Comparison of ENCODE assay signal across 38 cellular contexts in the genomic region with DNA sequence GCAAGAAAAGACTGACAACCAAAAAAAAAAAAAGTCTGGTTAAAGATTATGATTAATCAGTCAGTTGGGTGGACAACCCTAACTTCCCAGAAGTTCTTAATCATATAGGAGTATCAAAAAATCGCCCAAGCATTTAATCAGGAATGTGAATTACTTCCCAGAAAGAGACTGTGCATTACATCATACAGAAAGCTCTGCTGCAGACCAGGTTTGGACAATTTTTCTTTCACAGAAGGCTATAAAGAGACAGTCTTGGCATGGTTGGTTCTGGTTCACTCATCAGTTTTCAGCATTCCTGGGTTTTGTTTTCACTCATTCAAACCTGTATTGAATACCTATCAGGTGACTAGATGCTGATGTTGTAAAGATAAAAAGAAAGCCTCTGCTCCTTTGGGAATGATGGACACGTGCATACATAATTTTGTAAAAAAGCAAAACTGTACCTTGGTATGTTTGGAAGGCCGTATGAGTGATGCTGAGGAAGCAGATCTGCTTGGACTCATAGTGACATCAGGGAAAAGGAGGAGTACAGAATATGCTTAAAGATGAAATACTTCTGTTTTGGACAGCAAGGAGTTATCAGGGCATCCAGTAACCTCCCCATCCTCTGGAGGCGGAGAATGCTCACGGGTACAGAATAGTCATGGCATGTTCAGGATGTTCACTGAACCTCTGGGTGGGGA.
DNase-seq lines count a peak whose midpoint lies in the region; ATAC-seq, FAIRE-seq and TF ChIP-seq lines count a peak whose summit lies in the region.
"Had no signal": no experiment of that assay in that cellular context is flagged by ENCODE, and none has a peak within 500 bp of the region (broad histone marks: within the 10 kb centered on the region; RNA-seq: fewer than 3 reads in every experiment).

No MANE protein-coding gene starts in this region.

- intact Hi-C loops in activated CD4-positive, alpha-beta T cell treated with anti-CD3 and anti-CD28 coated beads, Interleukin-2, amount 10 ng/mL, durations not matched to agents 24 days and 14 days (cut with micrococcal nuclease) = no loop called here
- intact Hi-C loops in prostate gland (cut with DNase I) = no loop called here

- H3K4me1 ChIP-seq in astrocyte (ENCODE audit: insufficient read depth, low read length) = peaks cover 21% of the 10 kb centered on the region
- no peaks in the 10 kb centered on the region for H3K4me1 ChIP-seq in prostate gland (replicated peaks)
- H3K4me1 ChIP-seq: colonic mucosa, gastroesophageal sphincter, psoas muscle, thyroid gland, vagina had no signal

- no peaks in the 10 kb centered on the region for H3K36me3 Mint-ChIP-seq in activated CD4-positive, alpha-beta T cell treated with anti-CD3 and anti-CD28 coated beads, Interleukin-2, amount 10 ng/mL, durations not matched to agents 24 days and 14 days (ENCODE audit: low read depth)
- H3K36me3 Mint-ChIP-seq in astrocyte (ENCODE audit: low read depth, unreplicated experiment) = peaks cover 7% of the 10 kb centered on the region
- H3K36me3 Mint-ChIP-seq: CD4-positive, alpha-beta memory T cell; mesothelial cell of epicardium; naive B cell had no signal

- H3K9me3 Mint-ChIP-seq in activated CD4-positive, alpha-beta T cell treated with anti-CD3 and anti-CD28 coated beads, Interleukin-2, amount 10 ng/mL, durations not matched to agents 24 days and 14 days = peaks cover 12% of the 10 kb centered on the region
- peaks cover 6% of the 10 kb centered on the region for H3K9me3 Mint-ChIP-seq in astrocyte (ENCODE audit: unreplicated experiment)
- H3K9me3 Mint-ChIP-seq: stimulated activated naive CD8-positive, alpha-beta T cell treated with anti-CD3 and anti-CD28 coated beads, Interleukin-15, Interleukin-2, amounts not matched to agents 100 ng/mL and 50 ng/mL, for 24 hours had no signal

- WGBS in prostate gland = 48% methylated on average over 5 of the region's 5 CpGs

- FAIRE-seq in astrocyte (lab: Jason Lieb, UNC) = no peak
- FAIRE-seq: bronchial epithelial cell, GM12891, TTC549 had no signal

- peak; percentile 40 for DNase-seq in activated CD4-positive, alpha-beta T cell treated with anti-CD3 and anti-CD28 coated beads, Interleukin-2, amount 10 ng/mL, durations not matched to agents 24 days and 14 days
- no peak for DNase-seq in activated CD4-positive, alpha-beta T cell treated with anti-CD3 and anti-CD28 coated beads for 4 hours
- DNase-seq in astrocyte (ENCODE audit: low read depth) = peak; percentile 96
- peak; percentile 48 for DNase-seq in glomerular visceral epithelial cell (ENCODE audit: extremely low spot score)
- peak; percentile 55 for DNase-seq in stromal cell of bone marrow (ENCODE audit: low read depth)
- DNase-seq in prostate gland (ENCODE audit: low spot score) = no peak
- no peak for DNase-seq in activated CD8-positive, alpha-beta memory T cell treated with anti-CD3 and anti-CD28 coated beads, Interleukin-2, amount 50 U/mL, for 48 hours
- DNase-seq: activated CD4-positive, alpha-beta T cell treated with anti-CD3 and anti-CD28 coated beads for 1 hour; activated gamma-delta T cell treated with Interleukin-2 at 50 U/mL for 16 hours; activated T-cell treated with anti-CD3 and anti-CD28 coated beads, Interleukin-2, amount 50 U/mL, for 24 hours; CD4-positive, alpha-beta memory T cell; colonic mucosa; effector memory CD4-positive, alpha-beta T cell; erythroblast; HFFc6; hippocampal formation; IMR-90; left ventricle myocardium superior; naive B cell; NCI-H1105; NCI-H2081 treated with DMSO at 0.1 percent for 48 hours; NCI-H345; NCI-H774; psoas muscle; RPMI8226; thyroid gland had no signal

- H3K9ac ChIP-seq in astrocyte (ENCODE audit: low read length) = peak overlapping the region; percentile 5

- H3K27ac ChIP-seq in astrocyte (ENCODE audit: low read depth, low read length) (peak overlapping the region; percentile 12), prostate gland (no peak overlapping the region)
- H3K27ac ChIP-seq: 22Rv1, colonic mucosa, gastroesophageal sphincter, neutrophil, psoas muscle, thyroid gland, vagina had no signal

- no peak for TF ChIP-seq CTCF in astrocyte (IDR thresholded peaks at IDR 0.05; ENCODE audit: insufficient read depth, low read depth, low read length)
- no peak for TF ChIP-seq CTCF in prostate gland (IDR thresholded peaks at IDR 0.05)

- H2AFZ ChIP-seq in astrocyte (ENCODE audit: low read depth, low read length) = no peak overlapping the region
- H2AFZ ChIP-seq: GM23338 had no signal

- ATAC-seq in HG02588 (IDR thresholded peaks at IDR 0.05; ENCODE audit: unreplicated experiment) = no peak
- ATAC-seq: gastroesophageal sphincter, GM23338, left ventricle myocardium superior, psoas muscle had no signal

- no peaks in the 10 kb centered on the region for H3K27me3 ChIP-seq in astrocyte (ENCODE audit: insufficient read depth, low read length)
- no peaks in the 10 kb centered on the region for H3K27me3 ChIP-seq in prostate gland (replicated peaks; ENCODE audit: insufficient read depth)
- H3K27me3 ChIP-seq: colonic mucosa, gastroesophageal sphincter, neutrophil, thyroid gland, vagina had no signal

- H3K79me2 ChIP-seq in astrocyte (ENCODE audit: insufficient read depth, low read length) = no peaks in the 10 kb centered on the region

- no peaks in the 10 kb centered on the region for H4K20me1 ChIP-seq in astrocyte (ENCODE audit: insufficient read depth, low read length)

- no peak overlapping the region for H3K27ac Mint-ChIP-seq in activated CD4-positive, alpha-beta T cell treated with anti-CD3 and anti-CD28 coated beads, Interleukin-2, amount 10 ng/mL, durations not matched to agents 24 days and 14 days
- no peak overlapping the region for H3K27ac Mint-ChIP-seq in astrocyte (ENCODE audit: unreplicated experiment)
- H3K27ac Mint-ChIP-seq: activated T-cell treated with anti-CD3 and anti-CD28 coated beads, Interleukin-2, amount 50 U/mL, for 24 hours; CD4-positive, alpha-beta memory T cell; GM23338; HFFc6; naive B cell; stimulated activated naive CD8-positive, alpha-beta T cell treated with anti-CD3 and anti-CD28 coated beads, Interleukin-15, Interleukin-2, amounts not matched to agents 100 ng/mL and 50 ng/mL, for 24 hours; T-helper 1 cell treated with Interleukin-12 subunit alpha and Interleukin-12 subunit beta and Interleukin-4 antibody, amounts not matched to agents 30 μg/mL and 1 μg/mL, for 36 hours had no signal

- no peak overlapping the region for H3K4me3 ChIP-seq in astrocyte (ENCODE audit: insufficient read depth, low read depth, low read length)
- H3K4me3 ChIP-seq in prostate gland = no peak overlapping the region
- H3K4me3 ChIP-seq: colonic mucosa, gastroesophageal sphincter, GM23338, psoas muscle, thyroid gland, vagina had no signal

- H3K27me3 Mint-ChIP-seq in activated CD4-positive, alpha-beta T cell treated with anti-CD3 and anti-CD28 coated beads, Interleukin-2, amount 10 ng/mL, durations not matched to agents 24 days and 14 days = no peaks in the 10 kb centered on the region
- no peaks in the 10 kb centered on the region for H3K27me3 Mint-ChIP-seq in astrocyte (ENCODE audit: low read depth, unreplicated experiment)

- no peak overlapping the region for H3K4me3 Mint-ChIP-seq in activated CD4-positive, alpha-beta T cell treated with anti-CD3 and anti-CD28 coated beads, Interleukin-2, amount 10 ng/mL, durations not matched to agents 24 days and 14 days
- H3K4me3 Mint-ChIP-seq in astrocyte (ENCODE audit: unreplicated experiment) = no peak overlapping the region
- H3K4me3 Mint-ChIP-seq: activated T-cell treated with anti-CD3 and anti-CD28 coated beads, Interleukin-2, amount 50 U/mL, for 24 hours; CD4-positive, alpha-beta memory T cell; GM23338; HFFc6; mesothelial cell of epicardium; naive B cell; stimulated activated naive CD8-positive, alpha-beta T cell treated with anti-CD3 and anti-CD28 coated beads, Interleukin-15, Interleukin-2, amounts not matched to agents 100 ng/mL and 50 ng/mL, for 24 hours; T-helper 1 cell treated with Interleukin-12 subunit alpha and Interleukin-12 subunit beta and Interleukin-4 antibody, amounts not matched to agents 30 μg/mL and 1 μg/mL, for 36 hours had no signal

- peak overlapping the region; percentile 24 for H3K4me2 ChIP-seq in astrocyte (ENCODE audit: low read length)
- H3K4me2 ChIP-seq: GM23338 had no signal

- H3K9me3 ChIP-seq in astrocyte (ENCODE audit: insufficient read depth, low read depth, low read length) (no peaks in the 10 kb centered on the region), prostate gland (no peaks in the 10 kb centered on the region)
- H3K9me3 ChIP-seq: colonic mucosa, neutrophil, psoas muscle, thyroid gland, vagina had no signal

- H3K36me3 ChIP-seq in astrocyte (ENCODE audit: insufficient read depth, low read length) (no peaks in the 10 kb centered on the region), prostate gland (no peaks in the 10 kb centered on the region)
- H3K36me3 ChIP-seq: colonic mucosa, gastroesophageal sphincter, neutrophil, thyroid gland, vagina had no signal

- TF ChIP-seq POLR2A in prostate gland (IDR thresholded peaks at IDR 0.05) = no peak

- peaks cover 15% of the 10 kb centered on the region for H3K4me1 Mint-ChIP-seq in activated CD4-positive, alpha-beta T cell treated with anti-CD3 and anti-CD28 coated beads, Interleukin-2, amount 10 ng/mL, durations not matched to agents 24 days and 14 days
- peaks cover 14% of the 10 kb centered on the region for H3K4me1 Mint-ChIP-seq in astrocyte (ENCODE audit: low read depth, unreplicated experiment)
- H3K4me1 Mint-ChIP-seq: CD4-positive, alpha-beta memory T cell; naive B cell had no signal

Comparison
In these comparisons a context has a peak if more than half of its experiments do, and no peak if none do; other contexts are left out.
1. DNase-seq: peak in activated CD4-positive, alpha-beta T cell treated with anti-CD3 and anti-CD28 coated beads, Interleukin-2, amount 10 ng/mL, durations not matched to agents 24 days and 14 days (single experiment), astrocyte (single experiment), glomerular visceral epithelial cell (single experiment) and stromal cell of bone marrow (single experiment); none in activated CD4-positive, alpha-beta T cell treated with anti-CD3 and anti-CD28 coated beads for 4 hours (0 of 2), prostate gland (single experiment) and activated CD8-positive, alpha-beta memory T cell treated with anti-CD3 and anti-CD28 coated beads, Interleukin-2, amount 50 U/mL, for 48 hours (single experiment).